ENCODE assay signal across 24 cellular contexts in the genomic region with DNA sequence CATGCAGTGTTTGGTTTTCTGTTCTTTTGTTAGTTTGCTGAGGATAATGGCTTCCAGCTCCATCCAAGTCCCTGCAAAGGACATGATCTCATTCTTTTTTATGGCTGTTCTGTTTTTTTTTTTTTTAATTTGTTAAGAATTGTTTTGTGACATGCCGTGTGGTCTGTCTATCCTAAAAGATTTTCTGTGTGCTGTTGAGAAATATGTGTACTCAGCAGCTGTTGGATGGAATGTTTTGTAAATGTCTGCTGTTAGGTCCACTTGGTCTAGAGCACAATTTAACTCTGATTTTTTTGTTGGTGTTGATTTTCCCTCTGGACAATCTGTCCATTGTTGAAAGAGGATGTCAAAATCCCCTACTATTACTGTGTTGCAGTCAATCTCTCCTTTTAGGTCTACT.
"Had no signal": no experiment of that assay in that cellular context is flagged by ENCODE, and none has a peak within 500 bp of the region (broad histone marks: within the 10 kb centered on the region; RNA-seq: fewer than 3 reads in every experiment).

No MANE protein-coding gene starts in this region.

- H3K36me3 ChIP-seq: adrenal gland, ascending aorta, brain microvascular endothelial cell, left ventricle myocardium inferior, pancreas, spleen, transverse colon had no signal

- DNase-seq: activated CD4-positive, alpha-beta memory T cell treated with anti-CD3 and anti-CD28 coated beads, Interleukin-2, amount 10 ng/mL, durations not matched to agents 7 days and 5 days; activated CD4-positive, alpha-beta T cell treated with anti-CD3 and anti-CD28 coated beads, Interleukin-2, amount 10 ng/mL, durations not matched to agents 24 days and 14 days; activated CD4-positive, CD25-positive, alpha-beta regulatory T cell treated with anti-CD3 and anti-CD28 coated beads, Interleukin-2, amount 50 U/mL, for 72 hours; activated T-cell treated with anti-CD3 and anti-CD28 coated beads, Interleukin-2, amount 50 U/mL, for 4 hours; adrenal gland; brain microvascular endothelial cell; cortex of kidney; effector memory CD8-positive, alpha-beta T cell; foreskin melanocyte; islet precursor cell; left ventricle myocardium inferior; mesendoderm; pancreas; psoas muscle; spleen; stimulated activated naive CD4-positive, alpha-beta T cell treated with Interleukin-2 at 50 U/mL for 16 hours; T-helper 2 cell; testis; transverse colon had no signal

- H3K4me3 Mint-ChIP-seq: activated CD4-positive, alpha-beta memory T cell treated with anti-CD3 and anti-CD28 coated beads, Interleukin-2, amount 10 ng/mL, durations not matched to agents 7 days and 5 days; activated CD4-positive, alpha-beta T cell treated with anti-CD3 and anti-CD28 coated beads, Interleukin-2, amount 10 ng/mL, durations not matched to agents 24 days and 14 days; activated naive CD8-positive, alpha-beta T cell; activated T-cell treated with anti-CD3 and anti-CD28 coated beads, Interleukin-2, amount 50 U/mL, for 4 hours; effector memory CD8-positive, alpha-beta T cell; nephron had no signal

- H3K27ac Mint-ChIP-seq: activated CD4-positive, alpha-beta memory T cell treated with anti-CD3 and anti-CD28 coated beads, Interleukin-2, amount 10 ng/mL, durations not matched to agents 7 days and 5 days; activated CD4-positive, alpha-beta T cell treated with anti-CD3 and anti-CD28 coated beads, Interleukin-2, amount 10 ng/mL, durations not matched to agents 24 days and 14 days; activated naive CD8-positive, alpha-beta T cell; activated T-helper 2 cell treated with anti-CD3 and anti-CD28 coated beads, Interferon-gamma antibody, Interleukin-2, Interleukin-4, amounts not matched to agents 10 μg/mL and 5 μg/mL and 100 μg/mL, durations not matched to agents 14 hours and 24 hours and 36 hours; effector memory CD8-positive, alpha-beta T cell; nephron had no signal

- H3K27me3 ChIP-seq: adrenal gland, ascending aorta, brain microvascular endothelial cell, pancreas, spleen, testis, transverse colon had no signal

- H3K4me1 Mint-ChIP-seq: activated CD4-positive, alpha-beta memory T cell treated with anti-CD3 and anti-CD28 coated beads, Interleukin-2, amount 10 ng/mL, durations not matched to agents 7 days and 5 days had no signal

- H3K4me1 ChIP-seq: adrenal gland, left ventricle myocardium inferior, pancreas, psoas muscle, spleen, testis, transverse colon had no signal

- H3K9me3 ChIP-seq: adrenal gland, ascending aorta, pancreas, spleen, testis, transverse colon had no signal

- H3K27me3 Mint-ChIP-seq: activated CD4-positive, alpha-beta memory T cell treated with anti-CD3 and anti-CD28 coated beads, Interleukin-2, amount 10 ng/mL, durations not matched to agents 7 days and 5 days; activated CD4-positive, alpha-beta T cell treated with anti-CD3 and anti-CD28 coated beads, Interleukin-2, amount 10 ng/mL, durations not matched to agents 24 days and 14 days; activated naive CD8-positive, alpha-beta T cell; effector memory CD8-positive, alpha-beta T cell had no signal

- ATAC-seq: activated T-cell treated with anti-CD3 and anti-CD28 coated beads, Interleukin-2, amount 50 U/mL, for 4 hours; effector memory CD8-positive, alpha-beta T cell; pancreas; psoas muscle had no signal

- H3K9me3 Mint-ChIP-seq: activated CD4-positive, alpha-beta memory T cell treated with anti-CD3 and anti-CD28 coated beads, Interleukin-2, amount 10 ng/mL, durations not matched to agents 7 days and 5 days; activated T-helper 2 cell treated with anti-CD3 and anti-CD28 coated beads, Interferon-gamma antibody, Interleukin-2, Interleukin-4, amounts not matched to agents 10 μg/mL and 5 μg/mL and 100 μg/mL, durations not matched to agents 14 hours and 24 hours and 36 hours; effector memory CD8-positive, alpha-beta T cell had no signal

- H3K4me3 ChIP-seq: adrenal gland, ascending aorta, left ventricle myocardium inferior, lung, pancreas, psoas muscle, spleen, testis, transverse colon had no signal
